8 cellular contexts compared by ENCODE assay signal in the genomic region with DNA sequence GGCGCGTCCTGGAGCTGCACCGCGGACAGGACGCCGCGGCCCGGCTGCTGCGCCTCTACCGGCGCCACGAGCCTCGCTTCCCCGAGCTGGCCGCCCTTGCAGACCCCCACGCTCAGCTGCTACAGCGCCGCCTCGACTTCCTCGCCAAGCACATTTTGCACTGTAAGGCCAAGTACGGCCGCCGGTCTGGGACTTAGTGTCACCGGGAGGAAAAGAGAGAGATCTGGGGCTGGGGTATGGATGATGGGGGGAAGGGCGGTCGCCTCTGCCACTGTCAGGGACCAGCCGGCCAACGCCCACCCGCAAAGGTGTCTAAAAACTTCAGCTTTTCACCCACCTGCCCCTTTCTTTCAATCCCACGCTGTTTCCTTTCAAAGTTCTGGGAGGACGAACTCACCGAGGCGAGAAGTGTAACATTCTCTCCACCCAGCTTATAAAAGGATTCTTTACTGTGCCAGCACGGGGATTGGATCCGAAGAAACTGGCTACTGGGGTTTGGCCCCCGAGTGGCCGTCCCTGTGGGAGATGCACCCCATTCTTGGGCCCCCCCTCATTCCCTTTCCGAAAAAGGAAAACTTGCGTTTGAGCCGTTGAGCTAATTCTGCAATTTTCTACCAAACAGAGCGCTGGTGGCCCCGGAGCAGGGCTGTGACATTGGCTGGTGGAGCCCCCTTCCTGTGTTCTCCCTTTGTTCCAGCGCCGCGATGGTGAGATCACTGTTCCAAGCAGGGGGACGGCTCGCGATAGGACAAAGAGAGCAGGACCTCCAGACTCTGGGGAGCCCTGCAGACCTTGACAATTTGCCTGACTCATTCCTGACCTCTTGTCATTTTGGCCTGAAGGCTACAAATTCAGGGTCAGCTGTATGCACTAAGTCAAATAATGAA. TPM values are rescaled to one million over a fixed set of nuclear protein-coding genes. Genes with fewer than 3 reads are reported as not detected.
DNase-seq lines count a peak whose midpoint lies in the region; ATAC-seq and TF ChIP-seq lines count a peak whose summit lies in the region.

No MANE protein-coding gene starts in this region.

- H3K27me3 Mint-ChIP-seq in memory B cell, result peaks cover 14% of the 10 kb centered on the region

- no peaks in the 10 kb centered on the region for H3K9me3 ChIP-seq in HCT116 (ENCODE audit: control insufficient read depth in 1 of 2, insufficient read depth in 1 of 2, low read depth in 1 of 2, low read length in 2 of 2)
- peaks cover 0 to 6% (median 0%) of the 10 kb centered on the region in 4 donors for H3K9me3 ChIP-seq in Peyer's patch

- H3K27me3 ChIP-seq in HCT116 (ENCODE audit: insufficient read depth, low read length), result no peaks in the 10 kb centered on the region
- peaks cover 0 to 10% of the 10 kb centered on the region in 2 donors for H3K27me3 ChIP-seq in Peyer's patch

- POLR2A ChIA-PET in HCT116 (lab: Charles Lee), result no interaction called here

- peak overlapping the region; percentile 88 for H3K4me2 ChIP-seq in HCT116 (ENCODE audit: low read length)

- TF ChIP-seq CTCF in HCT116 (IDR thresholded peaks at IDR 0.05 in 2 of 3, conservative IDR thresholded peaks at IDR 0.05 in 1 of 3; ENCODE audit: borderline replicate concordance in 1 of 3, insufficient read depth in 1 of 3, low read depth in 2 of 3, low read length in 2 of 3) (no peak), Peyer's patch (IDR thresholded peaks at IDR 0.05) (no peak)

- no peak overlapping the region for H2AFZ ChIP-seq in HCT116 (ENCODE audit: low read depth, low read length, poor library complexity, severe bottlenecking)

- intact Hi-C loops in HCT116 (cut with micrococcal nuclease), result loop anchor here (2.0 to 10.0 kb wide), 5 partner anchors 43 to 865 kb away; a partner anchor contains a TSS

- H3K36me3 ChIP-seq in HCT116 (ENCODE audit: control insufficient read depth in 1 of 2, insufficient read depth in 2 of 2, low read length in 2 of 2) (no peaks in the 10 kb centered on the region), Peyer's patch (no peaks in the 10 kb centered on the region), urinary bladder (ENCODE audit: insufficient read depth) (no peaks in the 10 kb centered on the region)

- no peak for TF ChIP-seq RAD21 in HCT116 (IDR thresholded peaks at IDR 0.05; ENCODE audit: low read depth)

- 13% methylated on average over 48 of the region's 48 CpGs for WGBS in urinary bladder

- H3K27ac Mint-ChIP-seq in memory B cell, result no peak overlapping the region

- H3K9ac ChIP-seq in HCT116 (ENCODE audit: low read length), result peak overlapping the region; percentile 65

- TF ChIP-seq POLR2A in HCT116 (IDR thresholded peaks at IDR 0.05; ENCODE audit: borderline replicate concordance, extremely low read depth, insufficient read depth, insufficient read length) (no peak), Peyer's patch (IDR thresholded peaks at IDR 0.05) (no peak)

- peak overlapping the region; percentile 61 for H3K4me3 Mint-ChIP-seq in memory B cell

- H3K4me1 Mint-ChIP-seq in memory B cell, result peaks cover 3% of the 10 kb centered on the region

- CTCF ChIA-PET in HCT116 (lab: Charles Lee), result interaction anchor here (3.3 kb wide), 1 partner anchor 202 kb away, joined by 22 read pairs; no protein-coding TSS in a partner anchor

- H3K36me3 Mint-ChIP-seq in memory B cell, result no peaks in the 10 kb centered on the region

- RAD21 ChIA-PET in HCT116 (lab: Charles Lee; ENCODE audit: low non-redundant PET in 1 of 2, low total read pairs in 2 of 2, uncharacterized antibody in 2 of 2, unreplicated experiment in 2 of 2), result no interaction called here

- BruUV-seq in HCT116 (replicated peaks; lab: Mats Ljungman, UMichigan), result TSS peak; percentile 84

- no peaks in the 10 kb centered on the region for H3K9me2 ChIP-seq in HCT116 (ENCODE audit: insufficient read depth)

- no peaks in the 10 kb centered on the region for H4K20me1 ChIP-seq in HCT116 (ENCODE audit: insufficient read depth)

- no peak for DNase-seq in HCT116 (ENCODE audit: low read depth, low spot score)
- peak in 1 of 3 donors; percentile 46 for DNase-seq in Peyer's patch
- DNase-seq in ecto neural progenitor cell (ENCODE audit: low spot score), result peak; percentile 80
- no peak for DNase-seq in memory B cell (ENCODE audit: low spot score in 2 of 2)
- DNase-seq in OCI-M1 (lab: John Stamatoyannopoulos, UW), result no peak

- peak overlapping the region; percentile 66; the same call in 1 of the 2 replicates for H3K4me3 ChIP-seq in GM08714 (ENCODE audit: low read length)
- peak overlapping the region; percentile 49 to 60 for H3K4me3 ChIP-seq in HCT116 (replicated peaks in 1 of 2; ENCODE audit: low read depth in 1 of 2, low read length in 2 of 2)
- H3K4me3 ChIP-seq in Peyer's patch, result peak overlapping the region; percentile 15 to 59 (median 58)
- H3K4me3 ChIP-seq in urinary bladder (ENCODE audit: low read depth, low read length), result peak overlapping the region; percentile 68

- ATAC-seq in HCT116 (no peak), memory B cell (ENCODE audit: low read depth) (no peak), HG03469 (IDR thresholded peaks at IDR 0.05; ENCODE audit: unreplicated experiment) (no peak)

- H3K27ac ChIP-seq in HCT116 (ENCODE audit: low read depth, low read length), result peak overlapping the region; percentile 76
- H3K27ac ChIP-seq in Peyer's patch, result no peak overlapping the region
- no peak overlapping the region for H3K27ac ChIP-seq in urinary bladder (ENCODE audit: low read depth)

- H3K4me1 ChIP-seq in HCT116 (ENCODE audit: control insufficient read depth in 1 of 2, insufficient read depth in 2 of 2, low read length in 2 of 2) (peaks cover 12 to 70% of the 10 kb centered on the region in 2 experiments; a peak in 3 of 4 replicates), Peyer's patch (peaks cover 0 to 28% (median 17%) of the 10 kb centered on the region in 4 donors), urinary bladder (ENCODE audit: insufficient read depth) (no peaks in the 10 kb centered on the region)

- H3K9me3 Mint-ChIP-seq in memory B cell, result no peaks in the 10 kb centered on the region

- peaks cover 10% of the 10 kb centered on the region; the same call in 1 of the 2 replicates for H3K79me2 ChIP-seq in HCT116 (ENCODE audit: insufficient read depth, low read length)

TF ChIP-seq in HCT116, 20 proteins besides CTCF, POLR2A, EP300 and RAD21 (continues in another document):
- TF ChIP-seq ZFX (IDR thresholded peaks at IDR 0.05), result no peak
- TF ChIP-seq, protein P1, sequence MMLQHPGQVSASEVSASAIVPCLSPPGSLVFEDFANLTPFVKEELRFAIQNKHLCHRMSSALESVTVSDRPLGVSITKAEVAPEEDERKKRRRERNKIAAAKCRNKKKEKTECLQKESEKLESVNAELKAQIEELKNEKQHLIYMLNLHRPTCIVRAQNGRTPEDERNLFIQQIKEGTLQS (IDR thresholded peaks at IDR 0.05), result no peak
- TF ChIP-seq, protein P2, sequence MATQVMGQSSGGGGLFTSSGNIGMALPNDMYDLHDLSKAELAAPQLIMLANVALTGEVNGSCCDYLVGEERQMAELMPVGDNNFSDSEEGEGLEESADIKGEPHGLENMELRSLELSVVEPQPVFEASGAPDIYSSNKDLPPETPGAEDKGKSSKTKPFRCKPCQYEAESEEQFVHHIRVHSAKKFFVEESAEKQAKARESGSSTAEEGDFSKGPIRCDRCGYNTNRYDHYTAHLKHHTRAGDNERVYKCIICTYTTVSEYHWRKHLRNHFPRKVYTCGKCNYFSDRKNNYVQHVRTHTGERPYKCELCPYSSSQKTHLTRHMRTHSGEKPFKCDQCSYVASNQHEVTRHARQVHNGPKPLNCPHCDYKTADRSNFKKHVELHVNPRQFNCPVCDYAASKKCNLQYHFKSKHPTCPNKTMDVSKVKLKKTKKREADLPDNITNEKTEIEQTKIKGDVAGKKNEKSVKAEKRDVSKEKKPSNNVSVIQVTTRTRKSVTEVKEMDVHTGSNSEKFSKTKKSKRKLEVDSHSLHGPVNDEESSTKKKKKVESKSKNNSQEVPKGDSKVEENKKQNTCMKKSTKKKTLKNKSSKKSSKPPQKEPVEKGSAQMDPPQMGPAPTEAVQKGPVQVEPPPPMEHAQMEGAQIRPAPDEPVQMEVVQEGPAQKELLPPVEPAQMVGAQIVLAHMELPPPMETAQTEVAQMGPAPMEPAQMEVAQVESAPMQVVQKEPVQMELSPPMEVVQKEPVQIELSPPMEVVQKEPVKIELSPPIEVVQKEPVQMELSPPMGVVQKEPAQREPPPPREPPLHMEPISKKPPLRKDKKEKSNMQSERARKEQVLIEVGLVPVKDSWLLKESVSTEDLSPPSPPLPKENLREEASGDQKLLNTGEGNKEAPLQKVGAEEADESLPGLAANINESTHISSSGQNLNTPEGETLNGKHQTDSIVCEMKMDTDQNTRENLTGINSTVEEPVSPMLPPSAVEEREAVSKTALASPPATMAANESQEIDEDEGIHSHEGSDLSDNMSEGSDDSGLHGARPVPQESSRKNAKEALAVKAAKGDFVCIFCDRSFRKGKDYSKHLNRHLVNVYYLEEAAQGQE (IDR thresholded peaks at IDR 0.05; ENCODE audit: low read depth), result no peak
- no peak for TF ChIP-seq CBX3 (IDR thresholded peaks at IDR 0.05; ENCODE audit: low read depth)
- no peak for TF ChIP-seq TCF7L2 (IDR thresholded peaks at IDR 0.05; ENCODE audit: borderline replicate concordance, extremely low read depth, insufficient read depth, insufficient read length)
- no peak for TF ChIP-seq ZNF274 (IDR thresholded peaks at IDR 0.05; ENCODE audit: low read depth, low read length)
- no peak for TF ChIP-seq POLR2AphosphoS5 (IDR thresholded peaks at IDR 0.05; ENCODE audit: low read depth, low read length)
- TF ChIP-seq SP1 (IDR thresholded peaks at IDR 0.05; ENCODE audit: low read depth), result no peak
- TF ChIP-seq, protein P3, sequence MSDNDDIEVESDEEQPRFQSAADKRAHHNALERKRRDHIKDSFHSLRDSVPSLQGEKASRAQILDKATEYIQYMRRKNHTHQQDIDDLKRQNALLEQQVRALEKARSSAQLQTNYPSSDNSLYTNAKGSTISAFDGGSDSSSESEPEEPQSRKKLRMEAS (IDR thresholded peaks at IDR 0.05), result no peak
- no peak for TF ChIP-seq SIN3A (IDR thresholded peaks at IDR 0.05; ENCODE audit: low read depth)
- TF ChIP-seq FOSL1 (IDR thresholded peaks at IDR 0.05; ENCODE audit: low read depth), result no peak
- TF ChIP-seq ELF1 (IDR thresholded peaks at IDR 0.05; ENCODE audit: borderline replicate concordance, low read depth), result no peak
- no peak for TF ChIP-seq YY1 (IDR thresholded peaks at IDR 0.05; ENCODE audit: extremely low read depth, insufficient replicate concordance, low read depth, low read length)

RNA-seq across cellular contexts. Expression of a gene that starts 1.7 kb away (rescaled TPM):
- total RNA-seq in HCT116 (2021; ENCODE audit: unreplicated experiment) (13.7 TPM), Peyer's patch (not detected), urinary bladder (8.7 TPM)
- 5.5 and 6.1 TPM in 2 replicates for polyA plus RNA-seq in HCT116 (2012)
- polyA plus RNA-seq in urinary bladder, result 3.1 TPM

RNA-seq across cellular contexts. Expression of a gene that starts 42.6 kb away (rescaled TPM):
- 33.4 TPM for total RNA-seq in HCT116 (2021; ENCODE audit: unreplicated experiment)
- 27.1 and 29.4 TPM in 2 replicates for polyA plus RNA-seq in HCT116 (2012)
- total RNA-seq in Peyer's patch, result 10 to 100 TPM; 27.3 to 83.4 (median 61.4) TPM
- 16.0 TPM for total RNA-seq in urinary bladder
- 24.3 TPM for polyA plus RNA-seq in urinary bladder
